10 cellular contexts compared by ENCODE assay signal in genomic region chr19:13054605-13055212, GRCh38. TPM values are rescaled to one million over a fixed set of nuclear protein-coding genes. Genes with fewer than 3 reads are reported as not detected.
DNase-seq lines count a peak whose midpoint lies in the region; ATAC-seq and TF ChIP-seq lines count a peak whose summit lies in the region.
"Had no signal": no experiment of that assay in that cellular context is flagged by ENCODE, and none has a peak within 500 bp of the region (broad histone marks: within the 10 kb centered on the region; RNA-seq: fewer than 3 reads in every experiment).

No MANE protein-coding gene starts in this region.

- no peak overlapping the region for H3K4me3 ChIP-seq in WERI-Rb-1 (ENCODE audit: low read depth, low read length)

- H2BK20ac ChIP-seq in H9 (ENCODE audit: low read depth, low read length, poor library complexity, severe bottlenecking) = no peak overlapping the region

- H2BK15ac ChIP-seq in H9 (ENCODE audit: low read depth, low read length) = no peak overlapping the region

- H3K56ac ChIP-seq in H9 (ENCODE audit: insufficient read length, low read depth, low read length) = no peak overlapping the region

- H3K4me3 Mint-ChIP-seq in progenitor cell of endocrine pancreas (ENCODE audit: low read depth) (no peak overlapping the region), Calu3 (ENCODE audit: low read depth, unreplicated experiment) (no peak overlapping the region), H9 (peak overlapping the region in 1 of 2 experiments; percentile 71; a peak in 3 of 5 replicates)
- H3K4me3 Mint-ChIP-seq: activated CD4-positive, alpha-beta T cell treated with anti-CD3 and anti-CD28 coated beads for 36 hours had no signal

- H3K27me3 Mint-ChIP-seq in progenitor cell of endocrine pancreas = peaks cover 74% of the 10 kb centered on the region
- no peaks in the 10 kb centered on the region for H3K27me3 Mint-ChIP-seq in Calu3 (ENCODE audit: unreplicated experiment)
- H3K27me3 Mint-ChIP-seq in H9 (ENCODE audit: low read depth) = peaks cover 97% of the 10 kb centered on the region

- H3K4me2 ChIP-seq in H9 (ENCODE audit: insufficient read depth, insufficient read length, low read length) = no peak overlapping the region

- H3K9ac ChIP-seq in H9 (ENCODE audit: extremely low read depth, insufficient read length, low read length) = no peak overlapping the region

- H3K27ac ChIP-seq in 22Rv1 (peak overlapping the region; percentile 68), WERI-Rb-1 (peak overlapping the region; percentile 77; the same call in 1 of the 2 replicates), H9 (ENCODE audit: insufficient read length, low read depth, low read length) (no peak overlapping the region)

- no TSS peak for BruUV-seq in Calu3 (replicated peaks; lab: Mats Ljungman, UMichigan)

- H4K8ac ChIP-seq in H9 (replicated peaks; ENCODE audit: insufficient read length, low read depth, low read length) = no peak overlapping the region

- H3K4me1 Mint-ChIP-seq in progenitor cell of endocrine pancreas (ENCODE audit: low read depth) (peaks cover 52% of the 10 kb centered on the region), Calu3 (ENCODE audit: low read depth, unreplicated experiment) (peaks cover 41% of the 10 kb centered on the region), H9 (peaks cover 43 to 69% of the 10 kb centered on the region in 2 experiments)

- H3T11ph ChIP-seq in H9 (ENCODE audit: low read length) = no peak overlapping the region

- no peaks in the 10 kb centered on the region for H4K20me1 ChIP-seq in H9 (ENCODE audit: control insufficient read depth, insufficient read depth, insufficient read length)

- DNase-seq in WERI-Rb-1 = no peak
- DNase-seq in left cardiac atrium = peak; percentile 61
- DNase-seq in progenitor cell of endocrine pancreas (ENCODE audit: low spot score, unreplicated experiment) = no peak
- no peak for DNase-seq in Calu3
- DNase-seq in H9 = no peak
- no peak for DNase-seq in stimulated activated CD4-positive, alpha-beta T cell treated with anti-CD3 and anti-CD28 coated beads, Interleukin-4, amount 100 ng/mL, for 4 hours
- DNase-seq: activated CD4-positive, alpha-beta T cell treated with anti-CD3 and anti-CD28 coated beads for 36 hours; activated naive CD4-positive, alpha-beta T cell treated with anti-CD3 and anti-CD28 coated beads, Interleukin-2, amount 50 U/mL, for 16 hours had no signal

- no peak overlapping the region for H3K4ac ChIP-seq in H9 (ENCODE audit: low read depth, low read length)

- H3K9me3 ChIP-seq in WERI-Rb-1 (ENCODE audit: severe bottlenecking) = no peaks in the 10 kb centered on the region
- H3K9me3 ChIP-seq in H9 (ENCODE audit: control insufficient read depth, low read depth, low read length) = no peaks in the 10 kb centered on the region

- no peaks in the 10 kb centered on the region for H3K36me3 ChIP-seq in WERI-Rb-1

- ATAC-seq in left cardiac atrium (peak; percentile 9 to 21), HG02840 (IDR thresholded peaks at IDR 0.05; ENCODE audit: low FRiP score, unreplicated experiment) (no peak)
- ATAC-seq: activated CD4-positive, alpha-beta T cell treated with anti-CD3 and anti-CD28 coated beads for 36 hours had no signal

- no peak overlapping the region for H2BK5ac ChIP-seq in H9 (ENCODE audit: insufficient read length, low read length)

- no peak overlapping the region for H2AFZ ChIP-seq in H9 (ENCODE audit: low read length)

- no CpG with 5 or more reads among the region's 12 CpGs for WGBS in H9 (ENCODE audit: extremely low coverage, insufficient read length, low lambda C conversion rate)

- H3K9me3 Mint-ChIP-seq in progenitor cell of endocrine pancreas (ENCODE audit: low read depth) (no peaks in the 10 kb centered on the region), Calu3 (ENCODE audit: low read depth, unreplicated experiment) (no peaks in the 10 kb centered on the region), H9 (peaks cover 0 to 10% of the 10 kb centered on the region in 2 experiments; a peak in 2 of 5 replicates)

- no peak overlapping the region for H4K91ac ChIP-seq in H9 (ENCODE audit: insufficient read length, low read depth, low read length)

- intact Hi-C loops in left cardiac atrium (cut with DNase I) (loop anchor here (5.0 to 10.0 kb wide), 2 partner anchors 57 to 800 kb away; partner anchors contain the start of gene NFIX (in 1 of the 2)), Calu3 (cut with micrococcal nuclease; ENCODE audit: unreplicated experiment) (no loop called here)

- no peak for TF ChIP-seq CTCF in 22Rv1 (IDR thresholded peaks at IDR 0.05)
- TF ChIP-seq CTCF in WERI-Rb-1 (IDR thresholded peaks at IDR 0.05; ENCODE audit: low read depth, low read length) = no peak
- no peak for TF ChIP-seq CTCF in progenitor cell of endocrine pancreas (IDR thresholded peaks at IDR 0.05; ENCODE audit: unreplicated experiment)
- no peak for TF ChIP-seq CTCF in Calu3 (IDR thresholded peaks at IDR 0.05; ENCODE audit: unreplicated experiment)
- TF ChIP-seq CTCF in H9 (conservative IDR thresholded peaks at IDR 0.05) = no peak

- H3K27ac Mint-ChIP-seq in progenitor cell of endocrine pancreas (peak overlapping the region; percentile 10), Calu3 (ENCODE audit: unreplicated experiment) (no peak overlapping the region), H9 (no peak overlapping the region)
- H3K27ac Mint-ChIP-seq: activated CD4-positive, alpha-beta T cell treated with anti-CD3 and anti-CD28 coated beads for 36 hours had no signal

- no peak overlapping the region for H2BK12ac ChIP-seq in H9 (ENCODE audit: insufficient read length, low read depth, low read length)

- CTCF ChIA-PET in Calu3 (lab: Charles Lee) = interaction anchor here (0.6 to 1.5 kb wide), 7 partner anchors 14 to 89 kb away, joined by 3 to 5 read pairs (median 3); no protein-coding TSS in a partner anchor

- H3K79me2 ChIP-seq in H9 (ENCODE audit: insufficient read depth, low read length) = no peaks in the 10 kb centered on the region

- H3K4me1 ChIP-seq in H9 (ENCODE audit: insufficient read depth, low read length) = peaks cover 8% of the 10 kb centered on the region; the same call in 1 of the 2 replicates

- H2BK120ac ChIP-seq in H9 (ENCODE audit: low read depth, low read length, poor library complexity, severe bottlenecking) = no peak overlapping the region

- H3K27me3 ChIP-seq in WERI-Rb-1 (ENCODE audit: insufficient read depth, low read depth, severe bottlenecking) = no peaks in the 10 kb centered on the region
- H3K27me3 ChIP-seq in H9 (ENCODE audit: insufficient read depth, low read length) = peaks cover 77% of the 10 kb centered on the region

- H3K79me1 ChIP-seq in H9 (ENCODE audit: insufficient read depth, low read depth, low read length, poor library complexity, severe bottlenecking) = no peaks in the 10 kb centered on the region

- H3K14ac ChIP-seq in H9 (ENCODE audit: insufficient read depth, low read length) = no peak overlapping the region

- H3K36me3 Mint-ChIP-seq in progenitor cell of endocrine pancreas (ENCODE audit: insufficient read depth) (no peaks in the 10 kb centered on the region), Calu3 (ENCODE audit: insufficient read depth, unreplicated experiment) (peaks cover 6% of the 10 kb centered on the region), H9 (ENCODE audit: insufficient read depth in 1 of 3, low read depth in 3 of 3) (no peaks in the 10 kb centered on the region; a peak in 1 of 7 replicates)

- no peak overlapping the region for H3K23ac ChIP-seq in H9 (ENCODE audit: insufficient read length, low read depth, low read length)

- no peak overlapping the region for H4K5ac ChIP-seq in H9 (ENCODE audit: insufficient read length, low read depth, low read length)

- H3K23me2 ChIP-seq in H9 (ENCODE audit: insufficient read length, low read depth, low read length, poor library complexity, severe bottlenecking) = peaks cover 3% of the 10 kb centered on the region

- no peak overlapping the region for H2AK5ac ChIP-seq in H9 (ENCODE audit: insufficient read length, low read length)

- H3K18ac ChIP-seq in H9 (ENCODE audit: insufficient read length, low read depth, low read length) = no peak overlapping the region

RNA-seq across cellular contexts. Expression of gene LYL1, which starts 47.9 kb away (rescaled TPM):
- 1 to 10 TPM; 7.5 to 9.0 TPM for total RNA-seq in left cardiac atrium
- total RNA-seq in progenitor cell of endocrine pancreas = 0.47 and 0.50 TPM in 2 replicates
- total RNA-seq in Calu3 (2022) = 0.32 TPM in 1 of 2 replicates, not detected in the other
- total RNA-seq in H9 (2021) = 0.63 and 0.86 TPM in 2 replicates

RNA-seq across cellular contexts. Expression of gene NFIX, which starts 59.4 kb away (rescaled TPM):
- total RNA-seq in left cardiac atrium (100 to 1,000 TPM; 117 to 133 TPM), progenitor cell of endocrine pancreas (0.46 and 0.51 TPM in 2 replicates), Calu3 (2022) (16.4 and 21.9 TPM in 2 replicates), H9 (2021) (0.20 and 0.31 TPM in 2 replicates)

Comparison
In these comparisons a context has a peak if more than half of its experiments do, and no peak if none do; other contexts are left out.
1. RNA of gene NFIX, which starts 59.4 kb away (total RNA-seq): 117 to 133 TPM in left cardiac atrium and 16.4 to 21.9 TPM in Calu3; 0.46 to 0.51 TPM in progenitor cell of endocrine pancreas and 0.20 to 0.31 TPM in H9; every median in the first group is over 10 times any median in the second.